Comparison of ENCODE assay signal across 12 cellular contexts in genomic region chr4:29970626-29971025, GRCh38.
A peak's percentile ranks its signal among the peaks of the same experiment; 100 is the strongest.
DNase-seq lines count a peak whose midpoint lies in the region; ATAC-seq lines count a peak whose summit lies in the region.
"Had no signal": no experiment of that assay in that cellular context is flagged by ENCODE, and none has a peak within 500 bp of the region (broad histone marks: within the 10 kb centered on the region; RNA-seq: fewer than 3 reads in every experiment).

No MANE protein-coding gene starts in this region.

- H3K4ac ChIP-seq in mesendoderm (ENCODE audit: low read depth, low read length): no peak overlapping the region

- H3K36me3 ChIP-seq in mesendoderm (ENCODE audit: control insufficient read depth, insufficient read depth, low read length): no peaks in the 10 kb centered on the region
- no peaks in the 10 kb centered on the region for H3K36me3 ChIP-seq in GM23248 (ENCODE audit: low read depth)
- H3K36me3 ChIP-seq: vagina had no signal

- H3K9me3 ChIP-seq in GM23248 (ENCODE audit: low read depth): no peaks in the 10 kb centered on the region
- H3K9me3 ChIP-seq: vagina had no signal

- H3K56ac ChIP-seq in mesendoderm (ENCODE audit: low read length): no peak overlapping the region

- DNase-seq in H4 (ENCODE audit: low spot score) (peak; percentile 64), NCI-H226 (peak; percentile 27), T47D (ENCODE audit: low read depth in 1 of 2, low spot score in 1 of 2) (peak; percentile 1 to 60), mesendoderm (peak; percentile 80), COR-L47 (lab: John Stamatoyannopoulos, UW) (no peak), GM23248 (no peak)
- DNase-seq in activated CD4-positive, alpha-beta T cell treated with anti-CD3 and anti-CD28 coated beads, Interleukin-2, amount 50 U/mL, for 1 hour: no peak
- DNase-seq: effector memory CD8-positive, alpha-beta T cell; naive thymus-derived CD4-positive, alpha-beta T cell; NCI-H510A had no signal

- H4K8ac ChIP-seq in mesendoderm (ENCODE audit: low read depth, low read length): no peak overlapping the region

- no peak overlapping the region for H2BK5ac ChIP-seq in mesendoderm (ENCODE audit: low read length)

- no peak overlapping the region for H3K23ac ChIP-seq in mesendoderm (ENCODE audit: low read length)

- H3K4me1 ChIP-seq in mesendoderm (ENCODE audit: control insufficient read depth, low read depth, low read length) (no peaks in the 10 kb centered on the region), GM23248 (ENCODE audit: insufficient read depth) (no peaks in the 10 kb centered on the region)
- H3K4me1 ChIP-seq: vagina had no signal

- H2AFZ ChIP-seq in GM23248: no peak overlapping the region

- H4K20me1 ChIP-seq in GM23248 (ENCODE audit: insufficient read depth): no peaks in the 10 kb centered on the region

- no peak overlapping the region for H3K4me3 ChIP-seq in mesendoderm (ENCODE audit: low read length)
- no peak overlapping the region for H3K4me3 ChIP-seq in GM23248
- H3K4me3 ChIP-seq: vagina had no signal

- H3K9me2 ChIP-seq in GM23248 (ENCODE audit: insufficient read depth): no peaks in the 10 kb centered on the region

- no CpG with 5 or more reads among the region's 2 CpGs for WGBS in mesendoderm (ENCODE audit: extremely low coverage, insufficient coverage, low lambda C conversion rate)
- 12 to 18% methylated on average over 2 of the region's 2 CpGs for WGBS in GM23248 (ENCODE audit: low coverage in 1 of 2, low lambda C conversion rate in 2 of 2, missing lambda C conversion rate in 2 of 2), 2 experiments

- no peak overlapping the region for H2BK120ac ChIP-seq in mesendoderm (ENCODE audit: low read depth, low read length)

- H2AK5ac ChIP-seq in mesendoderm (ENCODE audit: low read length): no peak overlapping the region

- H4K5ac ChIP-seq in mesendoderm (ENCODE audit: low read length): no peak overlapping the region

- no peaks in the 10 kb centered on the region for H3K79me1 ChIP-seq in mesendoderm (ENCODE audit: low read length)

- H3K9ac ChIP-seq in mesendoderm (ENCODE audit: low read length) (no peak overlapping the region), GM23248 (no peak overlapping the region)

- H2BK15ac ChIP-seq in mesendoderm (replicated peaks; ENCODE audit: low read depth): no peak overlapping the region

- H3K4me2 ChIP-seq in mesendoderm (ENCODE audit: low read length) (no peak overlapping the region), GM23248 (ENCODE audit: unreplicated experiment) (no peak overlapping the region)

- H3F3A ChIP-seq in GM23248 (ENCODE audit: insufficient read depth): no peaks in the 10 kb centered on the region

- H3K18ac ChIP-seq in mesendoderm (ENCODE audit: low read length): no peak overlapping the region

- H3K79me2 ChIP-seq in mesendoderm (ENCODE audit: control insufficient read depth, insufficient read depth, low read length): no peaks in the 10 kb centered on the region
- H3K79me2 ChIP-seq in GM23248 (ENCODE audit: insufficient read depth): no peaks in the 10 kb centered on the region

- no peak overlapping the region for H3K27ac ChIP-seq in mesendoderm (ENCODE audit: low read depth, low read length)
- no peak overlapping the region for H3K27ac ChIP-seq in GM23248
- H3K27ac ChIP-seq: vagina had no signal

- in situ Hi-C loops in T47D (cut with HindIII; ENCODE audit: low pct_unique_long_range_greater_than_20kb, low sequenced_read_pairs) (no loop called here), GM23248 (cut with MboI) (no loop called here)

- no peak for ATAC-seq in HG03025 (IDR thresholded peaks at IDR 0.05; ENCODE audit: low FRiP score, unreplicated experiment)
- ATAC-seq: effector memory CD8-positive, alpha-beta T cell; naive thymus-derived CD4-positive, alpha-beta T cell had no signal

- H3K27me3 ChIP-seq in mesendoderm (ENCODE audit: insufficient read depth, low read length, poor library complexity): no peaks in the 10 kb centered on the region
- no peaks in the 10 kb centered on the region for H3K27me3 ChIP-seq in GM23248 (replicated peaks; ENCODE audit: insufficient read depth)
- H3K27me3 ChIP-seq: vagina had no signal

Comparison
In these comparisons a context has a peak if more than half of its experiments do, and no peak if none do; other contexts are left out.
1. DNase-seq: peak in H4 (single experiment), NCI-H226 (single experiment), T47D (2 of 2) and mesendoderm (single experiment); none in COR-L47 (single experiment), GM23248 (single experiment) and activated CD4-positive, alpha-beta T cell treated with anti-CD3 and anti-CD28 coated beads, Interleukin-2, amount 50 U/mL, for 1 hour (single experiment).